Comparison of ENCODE assay signal across 8 cellular contexts in the genomic region with DNA sequence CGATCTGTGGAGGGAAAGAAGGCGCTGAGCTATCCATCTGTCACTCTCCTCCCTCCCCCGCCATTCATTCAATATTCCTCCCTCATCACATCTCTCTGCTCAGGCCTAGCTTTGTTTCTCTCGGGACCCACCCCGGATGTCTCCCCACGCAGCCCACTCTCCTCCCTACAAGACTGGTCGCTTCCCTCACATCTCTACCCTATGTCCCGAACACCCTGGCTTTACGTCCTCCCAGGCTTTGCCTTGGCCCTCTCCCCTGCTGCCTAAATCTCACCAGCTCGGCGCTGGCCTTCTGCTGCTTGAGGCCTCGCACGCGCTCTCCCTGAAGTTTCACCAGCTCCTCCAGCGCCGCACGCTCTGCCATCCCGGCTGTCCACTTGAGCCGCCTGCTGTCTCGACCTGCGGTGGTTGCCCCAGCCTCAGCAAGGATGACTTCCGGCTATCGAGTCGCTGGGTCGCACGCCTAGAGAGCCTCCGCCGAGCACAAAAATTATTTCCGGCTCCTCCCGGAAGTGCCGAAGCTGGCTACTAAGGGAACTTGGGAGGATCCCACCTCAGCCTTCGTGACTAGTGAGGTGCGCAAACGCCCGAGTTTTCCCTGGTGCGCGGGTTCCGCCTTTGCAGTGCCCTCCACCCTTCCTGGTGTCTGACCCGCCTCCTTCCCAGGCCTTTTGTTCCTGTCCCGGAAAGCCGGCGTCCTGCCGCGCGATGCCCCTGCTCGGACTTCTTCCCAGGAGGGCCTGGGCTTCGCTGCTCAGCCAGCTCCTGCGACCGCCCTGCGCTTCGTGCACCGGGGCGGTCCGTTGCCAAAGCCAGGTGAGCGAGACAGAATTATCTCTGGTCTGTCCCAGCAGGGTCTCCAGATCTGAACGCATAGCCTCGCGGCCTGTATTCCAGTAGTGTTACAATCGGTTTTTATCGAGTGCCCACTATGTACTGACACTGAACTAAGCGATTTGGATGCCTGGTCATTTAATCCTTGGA. TPM values are rescaled to one million over a fixed set of nuclear protein-coding genes. Genes with fewer than 3 reads are reported as not detected.
DNase-seq lines count a peak whose midpoint lies in the region; ATAC-seq lines count a peak whose summit lies in the region.

TSS of gene HARS1 (minus strand) at position 430 of the 984 bp plus-strand sequence. CDS start at position 364, 66 bp downstream.
A gene with protein sequence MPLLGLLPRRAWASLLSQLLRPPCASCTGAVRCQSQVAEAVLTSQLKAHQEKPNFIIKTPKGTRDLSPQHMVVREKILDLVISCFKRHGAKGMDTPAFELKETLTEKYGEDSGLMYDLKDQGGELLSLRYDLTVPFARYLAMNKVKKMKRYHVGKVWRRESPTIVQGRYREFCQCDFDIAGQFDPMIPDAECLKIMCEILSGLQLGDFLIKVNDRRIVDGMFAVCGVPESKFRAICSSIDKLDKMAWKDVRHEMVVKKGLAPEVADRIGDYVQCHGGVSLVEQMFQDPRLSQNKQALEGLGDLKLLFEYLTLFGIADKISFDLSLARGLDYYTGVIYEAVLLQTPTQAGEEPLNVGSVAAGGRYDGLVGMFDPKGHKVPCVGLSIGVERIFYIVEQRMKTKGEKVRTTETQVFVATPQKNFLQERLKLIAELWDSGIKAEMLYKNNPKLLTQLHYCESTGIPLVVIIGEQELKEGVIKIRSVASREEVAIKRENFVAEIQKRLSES (plus strand): TSS at position 515 of the 984 bp plus-strand sequence. CDS start 194 bp downstream, at position 709.

- peak; percentile 98 for ATAC-seq in GM19324 (IDR thresholded peaks at IDR 0.05; ENCODE audit: low FRiP score, unreplicated experiment)
- ATAC-seq in HG03469 (IDR thresholded peaks at IDR 0.05; ENCODE audit: unreplicated experiment) = peak; percentile 90
- peak; percentile 97 for ATAC-seq in left lobe of liver

- H3K9me3 ChIP-seq in BLaER1 = no peaks in the 10 kb centered on the region

- intact Hi-C loops in dendritic cell treated with granulocyte-macrophage colony-stimulating factor and Interleukin-4, amounts not matched to agents 40 ng/mL and 50 ng/mL, for 4 days (cut with micrococcal nuclease) = loop anchor here (1.0 to 10.0 kb wide), 4 partner anchors 27 to 286 kb away; partner anchors contain the start of genes ANKHD1, EIF4EBP3, IK and NDUFA2

- H4K20me1 ChIP-seq in BLaER1 = no peaks in the 10 kb centered on the region

- H3K27ac Mint-ChIP-seq in dendritic cell treated with granulocyte-macrophage colony-stimulating factor and Interleukin-4, amounts not matched to agents 40 ng/mL and 50 ng/mL, for 4 days = peak within 1 kb of the TSS; percentile 92

- peaks cover 26% of the 10 kb centered on the region for H3K4me1 Mint-ChIP-seq in dendritic cell treated with granulocyte-macrophage colony-stimulating factor and Interleukin-4, amounts not matched to agents 40 ng/mL and 50 ng/mL, for 4 days (ENCODE audit: low read depth)

- no peaks in the 10 kb centered on the region for H3K27me3 ChIP-seq in BLaER1

- peaks cover 60% of the 10 kb centered on the region for H3K36me3 ChIP-seq in BLaER1

- H3K27me3 Mint-ChIP-seq in dendritic cell treated with granulocyte-macrophage colony-stimulating factor and Interleukin-4, amounts not matched to agents 40 ng/mL and 50 ng/mL, for 4 days = no peaks in the 10 kb centered on the region

- peak within 1 kb of the TSS; percentile 98 for H3K4me3 Mint-ChIP-seq in dendritic cell treated with granulocyte-macrophage colony-stimulating factor and Interleukin-4, amounts not matched to agents 40 ng/mL and 50 ng/mL, for 4 days

- H3K4me3 ChIP-seq in BLaER1 = peak within 1 kb of the TSS; percentile 96

- peak within 1 kb of the TSS; percentile 96 for H3K4me2 ChIP-seq in BLaER1

- H3K36me3 Mint-ChIP-seq in dendritic cell treated with granulocyte-macrophage colony-stimulating factor and Interleukin-4, amounts not matched to agents 40 ng/mL and 50 ng/mL, for 4 days (ENCODE audit: low read depth) = peaks cover 74% of the 10 kb centered on the region

- peaks cover 31% of the 10 kb centered on the region for H3K4me1 ChIP-seq in BLaER1

- H3K9ac ChIP-seq in BLaER1 = peak within 1 kb of the TSS; percentile 93

- peak within 1 kb of the TSS; percentile 83 for H3K27ac ChIP-seq in BLaER1

- no peaks in the 10 kb centered on the region for H3K9me3 Mint-ChIP-seq in dendritic cell treated with granulocyte-macrophage colony-stimulating factor and Interleukin-4, amounts not matched to agents 40 ng/mL and 50 ng/mL, for 4 days

- DNase-seq in NCI-H526 treated with DMSO at 0.1 percent for 48 hours (lab: John Stamatoyannopoulos, UW) (peak; percentile 86), left lobe of liver (ENCODE audit: low spot score) (peak; percentile 93)
- peak; percentile 60 to 86 for DNase-seq in activated CD4-positive, alpha-beta T cell treated with anti-CD3 and anti-CD28 coated beads, Interleukin-2, amount 50 U/mL, for 24 hours (ENCODE audit: low read depth in 1 of 2, low spot score in 1 of 2)
- DNase-seq in stimulated activated CD4-positive, alpha-beta T cell treated with anti-CD3 and anti-CD28 coated beads, Interleukin-2, amount 100 ng/mL, for 4 hours (ENCODE audit: low read depth) = peak; percentile 72

RNA-seq across cellular contexts. Expression of gene HARS1, which starts in this region (rescaled TPM):
- 48.9 TPM for total RNA-seq in left lobe of liver

RNA-seq across cellular contexts. Expression of the second gene that starts in this region (rescaled TPM):
- total RNA-seq in left lobe of liver = 12.4 TPM

Comparison
In these comparisons a context has a peak if more than half of its experiments do, and no peak if none do; other contexts are left out.
1. Peak in every context shown above with its lines: DNase-seq, ATAC-seq, H3K4me3 ChIP-seq and H3K27ac ChIP-seq.